10 cellular contexts compared by ENCODE assay signal in genomic region chr6:24918641-24919403, GRCh38. TPM values are rescaled to one million over a fixed set of nuclear protein-coding genes. Genes with fewer than 3 reads are reported as not detected.
A peak's percentile ranks its signal among the peaks of the same experiment; 100 is the strongest.
DNase-seq lines count a peak whose midpoint lies in the region; ATAC-seq and TF ChIP-seq lines count a peak whose summit lies in the region.
"Had no signal": no experiment of that assay in that cellular context is flagged by ENCODE, and none has a peak within 500 bp of the region (broad histone marks: within the 10 kb centered on the region; RNA-seq: fewer than 3 reads in every experiment).

No MANE protein-coding gene starts in this region.

- TF ChIP-seq CTCF in coronary artery (IDR thresholded peaks at IDR 0.05) (no peak), spleen (IDR thresholded peaks at IDR 0.05 in 8 of 11, conservative IDR thresholded peaks at IDR 0.05 in 3 of 11) (no peak)

- peaks cover 63% of the 10 kb centered on the region for H3K4me1 Mint-ChIP-seq in activated CD8-positive, alpha-beta memory T cell treated with anti-CD3 and anti-CD28 coated beads, Interleukin-2, amount 10 ng/mL, durations not matched to agents 7 days and 5 days

- WGBS in spleen, 5 donors: 35 to 64% (median 49%) methylated on average over 5 of the region's 5 CpGs

- H3K27ac ChIP-seq in coronary artery: no peak overlapping the region
- peak overlapping the region in 6 of 8 donors; percentile 1 to 71 (median 52) for H3K27ac ChIP-seq in spleen
- H3K27ac ChIP-seq: right lobe of liver had no signal

- no peaks in the 10 kb centered on the region for H3K9me3 Mint-ChIP-seq in activated CD8-positive, alpha-beta memory T cell treated with anti-CD3 and anti-CD28 coated beads, Interleukin-2, amount 10 ng/mL, durations not matched to agents 7 days and 5 days (ENCODE audit: low read depth)

- H3K4me3 ChIP-seq in coronary artery (peak overlapping the region; percentile 12), spleen (peak overlapping the region in 3 of 8 donors; percentile 8 to 38 (median 13))
- H3K4me3 ChIP-seq: right lobe of liver had no signal

- peaks cover 29 to 100% (median 89%) of the 10 kb centered on the region in 6 donors for H3K4me1 ChIP-seq in spleen
- H3K4me1 ChIP-seq: right lobe of liver had no signal

- peaks cover 43% of the 10 kb centered on the region for H3K36me3 Mint-ChIP-seq in activated CD8-positive, alpha-beta memory T cell treated with anti-CD3 and anti-CD28 coated beads, Interleukin-2, amount 10 ng/mL, durations not matched to agents 7 days and 5 days

- intact Hi-C loops in spleen (cut with DNase I; ENCODE audit: low total_unique reads): no loop called here

- no peaks in the 10 kb centered on the region for H3K9me3 ChIP-seq in spleen
- H3K9me3 ChIP-seq: right lobe of liver had no signal

- CTCF ChIA-PET in activated CD8-positive, alpha-beta memory T cell treated with anti-CD3 and anti-CD28 coated beads, Interleukin-2, amount 10 ng/mL, durations not matched to agents 7 days and 5 days (lab: Charles Lee): interaction anchor here (1.3 to 4.8 kb wide), 6 partner anchors 10 to 99 kb away, joined by 3 to 47 read pairs (median 10); partner anchors contain the start of gene RIPOR2

- H3K36me3 ChIP-seq in spleen: peaks cover 0 to 87% (median 3%) of the 10 kb centered on the region in 6 donors
- H3K36me3 ChIP-seq: right lobe of liver had no signal

- TF ChIP-seq POLR2A in spleen (IDR thresholded peaks at IDR 0.05): no peak

- no peaks in the 10 kb centered on the region for H3K27me3 Mint-ChIP-seq in activated CD8-positive, alpha-beta memory T cell treated with anti-CD3 and anti-CD28 coated beads, Interleukin-2, amount 10 ng/mL, durations not matched to agents 7 days and 5 days

- ATAC-seq in activated CD8-positive, alpha-beta memory T cell treated with anti-CD3 and anti-CD28 coated beads, Interleukin-2, amount 10 ng/mL, durations not matched to agents 7 days and 5 days: peak; percentile 40
- ATAC-seq in HG02970 (IDR thresholded peaks at IDR 0.05; ENCODE audit: low FRiP score, unreplicated experiment): no peak

- H3K4me3 Mint-ChIP-seq in activated CD8-positive, alpha-beta memory T cell treated with anti-CD3 and anti-CD28 coated beads, Interleukin-2, amount 10 ng/mL, durations not matched to agents 7 days and 5 days: no peak overlapping the region

- H3K27me3 ChIP-seq in spleen (replicated peaks in 1 of 7): no peaks in the 10 kb centered on the region
- H3K27me3 ChIP-seq: right lobe of liver had no signal

- peak overlapping the region; percentile 47 for H3K27ac Mint-ChIP-seq in activated CD8-positive, alpha-beta memory T cell treated with anti-CD3 and anti-CD28 coated beads, Interleukin-2, amount 10 ng/mL, durations not matched to agents 7 days and 5 days

- DNase-seq in activated CD8-positive, alpha-beta memory T cell treated with anti-CD3 and anti-CD28 coated beads, Interleukin-2, amount 10 ng/mL, durations not matched to agents 7 days and 5 days: no peak
- DNase-seq in activated CD8-positive, alpha-beta memory T cell treated with anti-CD3 and anti-CD28 coated beads, Interleukin-2, amount 50 U/mL, for 4 hours: no peak
- peak; percentile 50 to 68 for DNase-seq in NCI-H2081 (lab: John Stamatoyannopoulos, UW)
- no peak for DNase-seq in coronary artery (ENCODE audit: low spot score)
- no peak for DNase-seq in spleen
- no peak for DNase-seq in EL
- DNase-seq in medulla oblongata (ENCODE audit: extremely low spot score): no peak
- DNase-seq: Calu3 had no signal

RNA-seq across cellular contexts. Expression of gene RIPOR2, which starts 16.9 kb away (rescaled TPM):
- total RNA-seq in activated CD8-positive, alpha-beta memory T cell treated with anti-CD3 and anti-CD28 coated beads, Interleukin-2, amount 10 ng/mL, durations not matched to agents 7 days and 5 days: 100 to 1,000 TPM in 1 of 2 experiments, 10 to 100 TPM in 1; 53.4 to 104 TPM
- 100 to 1,000 TPM; 128 to 247 (median 172) TPM for total RNA-seq in spleen
- 10 to 100 TPM; 40.6 to 43.4 (median 41.2) TPM for polyA plus RNA-seq in spleen

Comparison
In these comparisons a context has a peak if more than half of its experiments do, and no peak if none do; other contexts are left out.
1. DNase-seq: peak in NCI-H2081 (2 of 2); none in activated CD8-positive, alpha-beta memory T cell treated with anti-CD3 and anti-CD28 coated beads, Interleukin-2, amount 10 ng/mL, durations not matched to agents 7 days and 5 days (single experiment), activated CD8-positive, alpha-beta memory T cell treated with anti-CD3 and anti-CD28 coated beads, Interleukin-2, amount 50 U/mL, for 4 hours (single experiment), coronary artery (single experiment), spleen (single experiment), EL (single experiment) and medulla oblongata (single experiment).
2. H3K27ac ChIP-seq: peak in spleen (6 of 8); none in coronary artery (0 of 2).